ENCODE assay signal across 25 cellular contexts in genomic region chr1:202800742-202801141, GRCh38. TPM values are rescaled to one million over a fixed set of nuclear protein-coding genes. Genes with fewer than 3 reads are reported as not detected.
"Had no signal": no experiment of that assay in that cellular context is flagged by ENCODE, and none has a peak within 500 bp of the region (broad histone marks: within the 10 kb centered on the region; RNA-seq: fewer than 3 reads in every experiment).

No MANE protein-coding gene starts in this region.

- H3K27ac Mint-ChIP-seq: activated B cell treated with CpG ODN at 0.5 μM for 24 hours; activated CD4-positive, alpha-beta memory T cell treated with anti-CD3 and anti-CD28 coated beads for 36 hours; endodermal cell; stimulated activated naive CD8-positive, alpha-beta T cell treated with anti-CD3 and anti-CD28 coated beads, Interleukin-15, Interleukin-2, amounts not matched to agents 100 ng/mL and 50 ng/mL, for 24 hours; T-helper 2 cell treated with Interferon-gamma antibody and Interleukin-4, amounts not matched to agents 5 μg/mL and 100 μg/mL, for 36 hours had no signal

- H3K36me3 ChIP-seq: colonic mucosa, vagina had no signal

- H3K4me3 Mint-ChIP-seq: activated B cell treated with CpG ODN at 0.5 μM for 24 hours; activated CD4-positive, alpha-beta memory T cell treated with anti-CD3 and anti-CD28 coated beads for 36 hours; activated T-cell treated with anti-CD3 and anti-CD28 coated beads, Interleukin-2, amount 50 U/mL, for 4 hours; endodermal cell; stimulated activated naive CD8-positive, alpha-beta T cell treated with anti-CD3 and anti-CD28 coated beads, Interleukin-15, Interleukin-2, amounts not matched to agents 100 ng/mL and 50 ng/mL, for 24 hours; T-helper 2 cell treated with Interferon-gamma antibody and Interleukin-4, amounts not matched to agents 5 μg/mL and 100 μg/mL, for 36 hours had no signal

- ATAC-seq: activated naive CD4-positive, alpha-beta T cell treated with anti-CD3 and anti-CD28 coated beads, Interleukin-2, amount 50 U/mL, for 72 hours; activated T-cell treated with anti-CD3 and anti-CD28 coated beads, Interleukin-2, amount 50 U/mL, for 4 hours; body of pancreas; foreskin keratinocyte; left lobe of liver; psoas muscle; right cardiac atrium had no signal

- H3K9me3 Mint-ChIP-seq: activated B cell treated with CpG ODN at 0.5 μM for 24 hours; activated CD4-positive, alpha-beta memory T cell treated with anti-CD3 and anti-CD28 coated beads for 36 hours; activated naive CD4-positive, alpha-beta T cell treated with anti-CD3 and anti-CD28 coated beads, Interleukin-2, amount 50 U/mL, for 72 hours; activated T-cell treated with anti-CD3 and anti-CD28 coated beads, Interleukin-2, amount 50 U/mL, for 4 hours; stimulated activated naive CD8-positive, alpha-beta T cell treated with anti-CD3 and anti-CD28 coated beads, Interleukin-15, Interleukin-2, amounts not matched to agents 100 ng/mL and 50 ng/mL, for 24 hours; T-helper 2 cell treated with Interferon-gamma antibody and Interleukin-4, amounts not matched to agents 5 μg/mL and 100 μg/mL, for 36 hours had no signal

- DNase-seq: activated B cell treated with CpG ODN at 0.5 μM for 24 hours; activated CD4-positive, alpha-beta memory T cell treated with anti-CD3 and anti-CD28 coated beads for 36 hours; activated CD4-positive, alpha-beta T cell treated with anti-CD3 and anti-CD28 coated beads for 4 hours; activated CD8-positive, alpha-beta memory T cell treated with anti-CD3 and anti-CD28 coated beads, Interleukin-2, amount 50 U/mL, for 4 hours; activated effector memory CD4-positive, alpha-beta T cell treated with anti-CD3 and anti-CD28 coated beads, Interleukin-2, amount 50 U/mL, for 16 hours; activated T-cell treated with anti-CD3 and anti-CD28 coated beads, Interleukin-2, amount 50 U/mL, for 4 hours; amniotic stem cell; body of pancreas; central memory CD4-positive, alpha-beta T cell; colonic mucosa; endodermal cell; foreskin keratinocyte; hypothalamus; kidney; midbrain; psoas muscle; right cardiac atrium had no signal

- H3K4me3 ChIP-seq: body of pancreas, colonic mucosa, psoas muscle, skin epidermis, tibial nerve, vagina had no signal

- H3K27me3 ChIP-seq: body of pancreas, colonic mucosa, foreskin keratinocyte, tibial nerve, vagina had no signal

- H3K9me3 ChIP-seq: body of pancreas, colonic mucosa, psoas muscle, tibial nerve, vagina had no signal

- H3K27me3 Mint-ChIP-seq: activated B cell treated with CpG ODN at 0.5 μM for 24 hours; activated CD4-positive, alpha-beta memory T cell treated with anti-CD3 and anti-CD28 coated beads for 36 hours; stimulated activated naive CD8-positive, alpha-beta T cell treated with anti-CD3 and anti-CD28 coated beads, Interleukin-15, Interleukin-2, amounts not matched to agents 100 ng/mL and 50 ng/mL, for 24 hours had no signal

- H3K27ac ChIP-seq: body of pancreas, colonic mucosa, foreskin keratinocyte, psoas muscle, skin epidermis, tibial nerve, vagina had no signal

RNA-seq across cellular contexts. Expression of gene PCAT6, which starts 10.0 kb away (rescaled TPM):
- total RNA-seq: body of pancreas, lung microvascular endothelial cell, tibial nerve, vagina had no signal
